In genomic region chr3:52029535-52029934, GRCh38 we compare ENCODE assay signal across 1 cellular context.
TF ChIP-seq lines count a peak whose summit lies in the region.

No MANE protein-coding gene starts in this region.

TF ChIP-seq in K562, 482 proteins besides CTCF, POLR2A, EP300 and RAD21 (continues in another document):
- TF ChIP-seq ZNF518B (CRISPR knock-in tag; IDR thresholded peaks at IDR 0.05) (no peak), NCOA2 (IDR thresholded peaks at IDR 0.05; ENCODE audit: partially characterized antibody in 2 of 2) (no peak), ZNF551 (CRISPR knock-in tag; IDR thresholded peaks at IDR 0.05) (no peak), CHD7 (IDR thresholded peaks at IDR 0.05; ENCODE audit: low read depth, low read length) (no peak), CBFB (CRISPR knock-in tag; IDR thresholded peaks at IDR 0.05) (no peak), IRF1 (CRISPR knock-in tag; IDR thresholded peaks at IDR 0.05; ENCODE audit: borderline replicate concordance) (no peak), NR2C1 (IDR thresholded peaks at IDR 0.05) (no peak), NR2C1 (tag; IDR thresholded peaks at IDR 0.05) (no peak), BCLAF1 (IDR thresholded peaks at IDR 0.05; ENCODE audit: borderline replicate concordance in 1 of 2, control insufficient read depth in 1 of 2, low read depth in 2 of 2, low read length in 1 of 2) (no peak), ZNF263 (CRISPR knock-in tag; IDR thresholded peaks at IDR 0.05; ENCODE audit: borderline replicate concordance) (no peak), GTF3C2 (IDR thresholded peaks at IDR 0.05; ENCODE audit: borderline replicate concordance, extremely low read depth, insufficient read length) (no peak), ZNF3 (CRISPR knock-in tag; IDR thresholded peaks at IDR 0.05) (no peak), KLF1 (tag; IDR thresholded peaks at IDR 0.05) (no peak), ZNF316 (IDR thresholded peaks at IDR 0.05) (no peak), THAP12 (CRISPR knock-in tag; IDR thresholded peaks at IDR 0.05) (no peak), TOE1 (IDR thresholded peaks at IDR 0.05; ENCODE audit: borderline replicate concordance) (no peak), TOE1 (CRISPR knock-in tag; IDR thresholded peaks at IDR 0.05; ENCODE audit: borderline replicate concordance, low read depth) (no peak)
